25 cellular contexts compared by ENCODE assay signal in genomic region chr2:163459986-163460385, GRCh38.
"Had no signal": no experiment of that assay in that cellular context is flagged by ENCODE, and none has a peak within 500 bp of the region (broad histone marks: within the 10 kb centered on the region; RNA-seq: fewer than 3 reads in every experiment).

No MANE protein-coding gene starts in this region.

- H3K27me3 ChIP-seq: colonic mucosa, esophagus muscularis mucosa, esophagus squamous epithelium, foreskin keratinocyte, gastrocnemius medialis, gastroesophageal sphincter, heart left ventricle, heart right ventricle had no signal

- H3K27me3 Mint-ChIP-seq: dendritic cell treated with granulocyte-macrophage colony-stimulating factor and Interleukin-4, amounts not matched to agents 40 ng/mL and 50 ng/mL, for 4 days; effector memory CD8-positive, alpha-beta T cell had no signal

- H3K9me3 ChIP-seq: colonic mucosa, esophagus muscularis mucosa, esophagus squamous epithelium, gastrocnemius medialis, gastroesophageal sphincter, heart left ventricle, heart right ventricle had no signal

- H3K4me1 ChIP-seq: colonic mucosa, esophagus muscularis mucosa, esophagus squamous epithelium, foreskin keratinocyte, gastroesophageal sphincter had no signal

- H3K36me3 ChIP-seq: colonic mucosa, esophagus muscularis mucosa, esophagus squamous epithelium, gastrocnemius medialis, gastroesophageal sphincter, heart left ventricle, heart right ventricle had no signal

- H3K27ac Mint-ChIP-seq: dendritic cell treated with granulocyte-macrophage colony-stimulating factor and Interleukin-4, amounts not matched to agents 40 ng/mL and 50 ng/mL, for 4 days; effector memory CD8-positive, alpha-beta T cell; endodermal cell had no signal

- ATAC-seq: effector memory CD8-positive, alpha-beta T cell; esophagus mucosa; foreskin keratinocyte; gastrocnemius medialis; gastroesophageal sphincter; heart left ventricle; heart right ventricle had no signal

- H3K27ac ChIP-seq: colonic mucosa, coronary artery, dorsolateral prefrontal cortex, epithelial cell of prostate, esophagus muscularis mucosa, esophagus squamous epithelium, foreskin keratinocyte, gastrocnemius medialis, gastroesophageal sphincter, heart left ventricle, heart right ventricle had no signal

- DNase-seq: colonic mucosa; cortex of kidney; dermis blood vessel endothelial cell; dorsolateral prefrontal cortex; effector CD4-positive, alpha-beta T cell; effector CD8-positive, alpha-beta T cell; effector memory CD4-positive, alpha-beta T cell; effector memory CD8-positive, alpha-beta T cell; endodermal cell; erythroblast; esophagus squamous epithelium; foreskin fibroblast; foreskin keratinocyte; foreskin melanocyte; gastrocnemius medialis; glutamatergic neuron; head of caudate nucleus; heart left ventricle; heart right ventricle had no signal

- H3K9me3 Mint-ChIP-seq: dendritic cell treated with granulocyte-macrophage colony-stimulating factor and Interleukin-4, amounts not matched to agents 40 ng/mL and 50 ng/mL, for 4 days; endodermal cell had no signal

- H3K4me3 ChIP-seq: colonic mucosa, coronary artery, dorsolateral prefrontal cortex, esophagus muscularis mucosa, esophagus squamous epithelium, gastrocnemius medialis, gastroesophageal sphincter, heart left ventricle, heart right ventricle had no signal

- H3K4me3 Mint-ChIP-seq: dendritic cell treated with granulocyte-macrophage colony-stimulating factor and Interleukin-4, amounts not matched to agents 40 ng/mL and 50 ng/mL, for 4 days; effector memory CD8-positive, alpha-beta T cell; endodermal cell had no signal
